34 cellular contexts compared by ENCODE assay signal in genomic region chr9:137466041-137466799, GRCh38. TPM values are rescaled to one million over a fixed set of nuclear protein-coding genes. Genes with fewer than 3 reads are reported as not detected.
DNase-seq lines count a peak whose midpoint lies in the region; ATAC-seq, FAIRE-seq and TF ChIP-seq lines count a peak whose summit lies in the region.
"Had no signal": no experiment of that assay in that cellular context is flagged by ENCODE, and none has a peak within 500 bp of the region (broad histone marks: within the 10 kb centered on the region; RNA-seq: fewer than 3 reads in every experiment).

No MANE protein-coding gene starts in this region.

- peaks cover 5% of the 10 kb centered on the region for H3K36me3 Mint-ChIP-seq in central memory CD8-positive, alpha-beta T cell (ENCODE audit: insufficient read depth)
- no peaks in the 10 kb centered on the region for H3K36me3 Mint-ChIP-seq in nephron progenitor cell (ENCODE audit: low read depth)
- H3K36me3 Mint-ChIP-seq: CD8-positive, alpha-beta memory T cell; mesothelial cell of epicardium had no signal

- no peak overlapping the region for H2AFZ ChIP-seq in OCI-LY7 (ENCODE audit: low read length)
- H2AFZ ChIP-seq: parathyroid adenoma had no signal

- intact Hi-C loops in Right ventricle myocardium superior (cut with DNase I) (no loop called here), left ventricle myocardium inferior (cut with micrococcal nuclease) (no loop called here), OCI-LY7 (cut with micrococcal nuclease; ENCODE audit: unreplicated experiment) (no loop called here)

- POLR2A ChIA-PET in OCI-LY7 (lab: Charles Lee), result no interaction called here

- no peak overlapping the region for H3K4me2 ChIP-seq in OCI-LY7 (ENCODE audit: low read length)
- H3K4me2 ChIP-seq: A549 had no signal

- H3K9me3 Mint-ChIP-seq in central memory CD8-positive, alpha-beta T cell, result no peaks in the 10 kb centered on the region
- no peaks in the 10 kb centered on the region for H3K9me3 Mint-ChIP-seq in nephron progenitor cell
- H3K9me3 Mint-ChIP-seq: CD8-positive, alpha-beta memory T cell; dendritic cell treated with granulocyte-macrophage colony-stimulating factor and Interleukin-4, amounts not matched to agents 40 ng/mL and 50 ng/mL, for 4 days; H9; mesothelial cell of epicardium; naive thymus-derived CD8-positive, alpha-beta T cell; stimulated activated naive B cell treated with anti-CD40 and anti-IgM and Interleukin-4, amounts not matched to agents 10 μg/mL and 1 μg/mL and 100 μg/mL, for 72 hours had no signal

- H3K4me1 ChIP-seq in left ventricle myocardium inferior (no peaks in the 10 kb centered on the region), OCI-LY7 (ENCODE audit: insufficient read depth, low read length, poor library complexity, severe bottlenecking) (peaks cover 19% of the 10 kb centered on the region)
- H3K4me1 ChIP-seq: A549, parathyroid adenoma, right lobe of liver, SJCRH30 had no signal

- H3K9me3 ChIP-seq in left ventricle myocardium inferior (replicated peaks) (no peaks in the 10 kb centered on the region), OCI-LY7 (ENCODE audit: low read length) (no peaks in the 10 kb centered on the region)
- H3K9me3 ChIP-seq: A549, esophagus squamous epithelium, right lobe of liver, SJCRH30 had no signal

- CTCF ChIA-PET in OCI-LY7 (lab: Charles Lee; ENCODE audit: unreplicated experiment), result no interaction called here

- H3K27ac ChIP-seq in left ventricle myocardium inferior (replicated peaks) (no peak overlapping the region), OCI-LY7 (ENCODE audit: low read depth, low read length, poor library complexity, severe bottlenecking) (no peak overlapping the region)
- H3K27ac ChIP-seq: A549, esophagus squamous epithelium, parathyroid adenoma, right lobe of liver, SJCRH30, WERI-Rb-1 had no signal

- no TSS peak for BruUV-seq in OCI-LY7 (replicated peaks; lab: Mats Ljungman, UMichigan)

- peak; percentile 9 for FAIRE-seq in urothelium cell line (lab: Jason Lieb, UNC)
- FAIRE-seq: A549 had no signal

- no peaks in the 10 kb centered on the region for H3K27me3 Mint-ChIP-seq in central memory CD8-positive, alpha-beta T cell
- H3K27me3 Mint-ChIP-seq in nephron progenitor cell (ENCODE audit: low read depth, poor library complexity), result peaks cover 37% of the 10 kb centered on the region
- H3K27me3 Mint-ChIP-seq: activated naive CD8-positive, alpha-beta T cell; CD8-positive, alpha-beta memory T cell; stimulated activated naive B cell treated with anti-CD40 and anti-IgM and Interleukin-4, amounts not matched to agents 10 μg/mL and 1 μg/mL and 100 μg/mL, for 72 hours had no signal

- peak overlapping the region; percentile 16 for H3K27ac Mint-ChIP-seq in central memory CD8-positive, alpha-beta T cell (ENCODE audit: low read depth)
- H3K27ac Mint-ChIP-seq in nephron progenitor cell, result peak overlapping the region; percentile 69
- H3K27ac Mint-ChIP-seq: activated naive CD8-positive, alpha-beta T cell; dendritic cell treated with granulocyte-macrophage colony-stimulating factor and Interleukin-4, amounts not matched to agents 40 ng/mL and 50 ng/mL, for 4 days; H9; mesothelial cell of epicardium; stimulated activated naive B cell treated with anti-CD40 and anti-IgM and Interleukin-4, amounts not matched to agents 10 μg/mL and 1 μg/mL and 100 μg/mL, for 72 hours had no signal

- H4K20me1 ChIP-seq in OCI-LY7 (ENCODE audit: insufficient read depth, low read length), result no peaks in the 10 kb centered on the region

- peaks cover 3% of the 10 kb centered on the region for H3K36me3 ChIP-seq in left ventricle myocardium inferior
- no peaks in the 10 kb centered on the region for H3K36me3 ChIP-seq in OCI-LY7 (ENCODE audit: insufficient read depth, low read length)
- H3K36me3 ChIP-seq: esophagus squamous epithelium, right lobe of liver, SJCRH30, WERI-Rb-1 had no signal

- H3K4me1 Mint-ChIP-seq in central memory CD8-positive, alpha-beta T cell, result peaks cover 11% of the 10 kb centered on the region
- H3K4me1 Mint-ChIP-seq in nephron progenitor cell, result peaks cover 4% of the 10 kb centered on the region
- H3K4me1 Mint-ChIP-seq: H9, mesothelial cell of epicardium had no signal

- H3K4me3 Mint-ChIP-seq in central memory CD8-positive, alpha-beta T cell, result no peak overlapping the region
- H3K4me3 Mint-ChIP-seq in nephron progenitor cell, result no peak overlapping the region
- H3K4me3 Mint-ChIP-seq: activated naive CD8-positive, alpha-beta T cell; dendritic cell treated with granulocyte-macrophage colony-stimulating factor and Interleukin-4, amounts not matched to agents 40 ng/mL and 50 ng/mL, for 4 days; H9; mesothelial cell of epicardium; stimulated activated naive B cell treated with anti-CD40 and anti-IgM and Interleukin-4, amounts not matched to agents 10 μg/mL and 1 μg/mL and 100 μg/mL, for 72 hours had no signal

- no peak for ATAC-seq in Right ventricle myocardium superior (ENCODE audit: poor library complexity)
- no peak for ATAC-seq in central memory CD8-positive, alpha-beta T cell (replicated peaks; ENCODE audit: extremely low read depth, poor library complexity, severe bottlenecking)
- ATAC-seq: A549; left lobe of liver; naive thymus-derived CD8-positive, alpha-beta T cell; Panc1; right lobe of liver; stimulated activated naive B cell treated with anti-CD40 and anti-IgM and Interleukin-4, amounts not matched to agents 10 μg/mL and 1 μg/mL and 100 μg/mL, for 72 hours had no signal

- H3K27me3 ChIP-seq in left ventricle myocardium inferior (ENCODE audit: low read depth), result no peaks in the 10 kb centered on the region
- H3K27me3 ChIP-seq: right lobe of liver had no signal

- H3K79me2 ChIP-seq in OCI-LY7 (ENCODE audit: insufficient read depth, low read depth, low read length), result no peaks in the 10 kb centered on the region
- H3K79me2 ChIP-seq: parathyroid adenoma had no signal

- H3K9me2 ChIP-seq in OCI-LY7 (ENCODE audit: insufficient read depth, low read length), result no peaks in the 10 kb centered on the region

- peak; percentile 29 for DNase-seq in Right ventricle myocardium superior
- DNase-seq in left ventricle myocardium inferior, result no peak
- no peak for DNase-seq in central memory CD8-positive, alpha-beta T cell (ENCODE audit: low spot score in 2 of 2)
- no peak for DNase-seq in nephron progenitor cell
- no peak for DNase-seq in urothelium cell line (ENCODE audit: low spot score)
- DNase-seq in OCI-LY7 (ENCODE audit: low spot score), result no peak
- no peak for DNase-seq in NCI-H1694 (lab: John Stamatoyannopoulos, UW)
- no peak for DNase-seq in NOMO-1 (lab: John Stamatoyannopoulos, UW; ENCODE audit: unreplicated experiment in 2 of 2)
- DNase-seq: activated CD4-positive, alpha-beta T cell treated with anti-CD3 and anti-CD28 coated beads, Interleukin-2, amount 50 U/mL, for 1 hour; central memory CD4-positive, alpha-beta T cell; esophagus squamous epithelium; foreskin melanocyte; H9; NCI-H1092; NCI-H187; NCI-H2171 treated with DMSO at 0.1 percent for 48 hours; NCI-H524 treated with DMSO at 0.1 percent for 48 hours; NK-92 treated with Interleukin-12 subunit alpha and Interleukin-12 subunit beta, amount 100 ng/mL, for 24 hours; right lobe of liver; SJCRH30; stimulated activated CD4-positive, alpha-beta T cell treated with anti-CD3 and anti-CD28 coated beads, Interleukin-4, amount 100 ng/mL, for 24 hours; stimulated activated naive B cell treated with anti-CD40 and anti-IgM and Interleukin-4, amounts not matched to agents 10 μg/mL and 1 μg/mL and 100 μg/mL, for 72 hours; T1000; WERI-Rb-1 had no signal

- no peak overlapping the region for H3K4me3 ChIP-seq in left ventricle myocardium inferior
- H3K4me3 ChIP-seq in OCI-LY7 (ENCODE audit: low read depth, low read length, poor library complexity, severe bottlenecking), result no peak overlapping the region
- H3K4me3 ChIP-seq: A549, esophagus squamous epithelium, right lobe of liver, SJCRH30 had no signal

- TF ChIP-seq CTCF in left ventricle myocardium inferior (IDR thresholded peaks at IDR 0.05; ENCODE audit: borderline replicate concordance) (no peak), nephron progenitor cell (IDR thresholded peaks at IDR 0.05) (no peak), OCI-LY7 (conservative IDR thresholded peaks at IDR 0.05; ENCODE audit: low read length) (no peak)

RNA-seq across cellular contexts. Expression of gene NSMF, which starts 7.1 kb away (rescaled TPM):
- total RNA-seq in Right ventricle myocardium superior (10.0 TPM), left ventricle myocardium inferior (9.8 TPM), OCI-LY7 (2022) (29.0 and 29.8 TPM in 2 replicates)
- total RNA-seq in OCI-LY7 (2014; rRNA removed; shearing (Covaris generic)), result 15.8 and 20.3 TPM in 2 replicates

RNA-seq across cellular contexts. Expression of gene ENTPD8, which starts 25.1 kb away (rescaled TPM):
- not detected for total RNA-seq in Right ventricle myocardium superior
- total RNA-seq in left ventricle myocardium inferior, result not detected
- total RNA-seq in OCI-LY7 (2014; rRNA removed; shearing (Covaris generic)), result not detected in 2 replicates
- not detected in 2 replicates for total RNA-seq in OCI-LY7 (2022)
- total RNA-seq: CD8-positive, alpha-beta memory T cell; esophagus squamous epithelium; naive thymus-derived CD8-positive, alpha-beta T cell; SJCRH30 had no signal

RNA-seq across cellular contexts. Expression of gene NOXA1, which starts 43.0 kb away (rescaled TPM):
- total RNA-seq in Right ventricle myocardium superior, result 1.7 TPM
- 2.0 TPM for total RNA-seq in left ventricle myocardium inferior
- not detected in 2 replicates for total RNA-seq in OCI-LY7 (2014; rRNA removed; shearing (Covaris generic))
- not detected in 2 replicates for total RNA-seq in OCI-LY7 (2022)
- total RNA-seq: G401, SJCRH30 had no signal

RNA-seq across cellular contexts. Expression of gene EXD3, which starts 43.3 kb away (rescaled TPM):
- 6.9 TPM for total RNA-seq in Right ventricle myocardium superior
- total RNA-seq in left ventricle myocardium inferior, result 9.2 TPM
- total RNA-seq in OCI-LY7 (2014; rRNA removed; shearing (Covaris generic)), result 14.2 and 27.0 TPM in 2 replicates
- total RNA-seq in OCI-LY7 (2022), result 20.8 and 27.0 TPM in 2 replicates
